In the genomic region with DNA sequence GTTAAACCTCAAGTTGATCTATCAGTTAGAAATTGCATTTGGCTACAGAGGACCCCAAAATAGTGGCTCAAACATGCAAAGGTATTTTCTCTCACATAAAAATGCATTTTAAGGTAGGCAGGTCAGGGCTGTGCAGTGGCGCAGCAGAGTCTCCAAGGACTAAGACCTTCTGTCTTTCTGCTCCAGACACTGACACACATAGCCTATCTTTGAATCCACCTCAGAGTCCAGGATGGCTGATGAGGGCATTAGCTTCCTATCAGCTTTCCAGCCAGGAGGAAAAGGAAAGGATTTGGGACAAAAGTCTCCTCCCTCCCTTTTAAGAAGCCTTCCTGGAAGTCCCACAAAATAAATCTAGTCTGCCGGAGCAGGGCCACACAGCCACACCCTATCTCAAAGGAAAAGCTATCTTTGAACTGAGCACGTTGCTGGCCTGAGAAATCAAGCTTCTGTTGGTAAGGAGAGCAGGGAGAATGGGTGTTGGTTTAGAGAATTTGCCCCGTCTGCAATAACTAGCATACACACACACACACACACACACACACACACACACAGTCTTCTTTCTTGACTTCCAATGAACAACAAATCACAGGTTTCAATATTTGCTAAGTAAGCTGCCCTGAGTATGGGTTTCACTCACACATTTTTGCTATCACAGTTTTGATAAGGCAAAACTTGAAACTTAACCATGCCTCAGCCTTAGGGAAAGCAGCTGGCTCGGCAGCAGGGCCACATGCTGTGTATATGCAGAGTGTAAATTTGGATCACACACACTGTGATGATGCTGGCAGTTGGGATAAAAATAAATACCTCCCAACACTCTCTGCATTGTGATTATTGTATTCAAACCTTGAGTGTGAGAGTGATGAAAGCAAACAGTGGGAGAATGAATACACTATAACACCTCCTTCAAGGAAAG, we compare ENCODE assay signal across 12 cellular contexts.
A peak's percentile ranks its signal among the peaks of the same experiment; 100 is the strongest.
DNase-seq lines count a peak whose midpoint lies in the region; ATAC-seq and TF ChIP-seq lines count a peak whose summit lies in the region.
"Had no signal": no experiment of that assay in that cellular context is flagged by ENCODE, and none has a peak within 500 bp of the region (broad histone marks: within the 10 kb centered on the region; RNA-seq: fewer than 3 reads in every experiment).

No MANE protein-coding gene starts in this region.

- no peaks in the 10 kb centered on the region for H3K79me2 ChIP-seq in OCI-LY7 (ENCODE audit: insufficient read depth, low read depth, low read length)

- BruUV-seq in OCI-LY7 (replicated peaks; lab: Mats Ljungman, UMichigan) = no TSS peak

- H3K9me2 ChIP-seq in OCI-LY7 (ENCODE audit: insufficient read depth, low read length) = no peaks in the 10 kb centered on the region

- peaks cover 5% of the 10 kb centered on the region for H3K9me3 Mint-ChIP-seq in activated T-cell treated with anti-CD3 and anti-CD28 coated beads, Interleukin-2, amount 50 U/mL, for 4 hours

- H3K4me1 ChIP-seq in OCI-LY7 (ENCODE audit: insufficient read depth, low read length, poor library complexity, severe bottlenecking) (peaks cover 38% of the 10 kb centered on the region), heart right ventricle (peaks cover 4 to 42% (median 23%) of the 10 kb centered on the region in 9 donors)

- DNase-seq in activated T-cell treated with anti-CD3 and anti-CD28 coated beads, Interleukin-2, amount 50 U/mL, for 4 hours = no peak
- DNase-seq in activated T-cell treated with anti-CD3 and anti-CD28 coated beads for 4 hours (no peak), OCI-LY7 (ENCODE audit: low spot score) (no peak), heart right ventricle (no peak), sciatic nerve (ENCODE audit: low spot score) (no peak), HUDEP-2 (lab: John Stamatoyannopoulos, UW; ENCODE audit: unreplicated experiment in 76 of 76) (no peak), SKM-1 (lab: John Stamatoyannopoulos, UW; ENCODE audit: unreplicated experiment) (no peak)
- DNase-seq: amniotic stem cell, KBM-7, NCI-H526, SW 1271 had no signal

- no peaks in the 10 kb centered on the region for H3K36me3 Mint-ChIP-seq in activated T-cell treated with anti-CD3 and anti-CD28 coated beads, Interleukin-2, amount 50 U/mL, for 4 hours (ENCODE audit: insufficient read depth)

- no peaks in the 10 kb centered on the region for H3K9me3 ChIP-seq in OCI-LY7 (ENCODE audit: low read length)
- no peaks in the 10 kb centered on the region for H3K9me3 ChIP-seq in heart right ventricle

- 23 to 24% methylated on average over 5 of the region's 5 CpGs for WGBS in heart right ventricle, 2 donors

- H3K4me3 ChIP-seq in OCI-LY7 (ENCODE audit: low read depth, low read length, poor library complexity, severe bottlenecking) (no peak overlapping the region), heart right ventricle (no peak overlapping the region)

- ATAC-seq in activated T-cell treated with anti-CD3 and anti-CD28 coated beads, Interleukin-2, amount 50 U/mL, for 4 hours = peak; percentile 46 to 66
- ATAC-seq in heart right ventricle (peak; percentile 57 to 83 (median 75)), sciatic nerve (peak; percentile 45), HG02642 (IDR thresholded peaks at IDR 0.05; ENCODE audit: poor library complexity, unreplicated experiment) (no peak)

- H3K36me3 ChIP-seq in OCI-LY7 (ENCODE audit: insufficient read depth, low read length) (no peaks in the 10 kb centered on the region), heart right ventricle (no peaks in the 10 kb centered on the region)

- no peaks in the 10 kb centered on the region for H3K27me3 Mint-ChIP-seq in activated T-cell treated with anti-CD3 and anti-CD28 coated beads, Interleukin-2, amount 50 U/mL, for 4 hours (ENCODE audit: low read depth)

- TF ChIP-seq CTCF in OCI-LY7 (conservative IDR thresholded peaks at IDR 0.05; ENCODE audit: low read length) (no peak), heart right ventricle (IDR thresholded peaks at IDR 0.05) (no peak)

- no peak overlapping the region for H3K27ac ChIP-seq in OCI-LY7 (ENCODE audit: low read depth, low read length, poor library complexity, severe bottlenecking)
- H3K27ac ChIP-seq in heart right ventricle = peak overlapping the region in 5 of 10 donors; percentile 42 to 61 (median 56)

- peaks cover 0 to 2% (median 0%) of the 10 kb centered on the region in 7 donors for H3K27me3 ChIP-seq in heart right ventricle

- POLR2A ChIA-PET in OCI-LY7 (lab: Charles Lee) = interaction anchor here (0.7 to 3.6 kb wide), 11 partner anchors 8 to 49 kb away, joined by 3 to 30 read pairs (median 5); no protein-coding TSS in a partner anchor

- no peaks in the 10 kb centered on the region for H4K20me1 ChIP-seq in OCI-LY7 (ENCODE audit: insufficient read depth, low read length)

- intact Hi-C loops in OCI-LY7 (cut with micrococcal nuclease; ENCODE audit: unreplicated experiment) = no loop called here
- intact Hi-C loops in heart right ventricle (cut with DNase I) = loop anchor here in 1 of 10 donors (5.0 to 10.0 kb wide), 4 partner anchors 81 to 424 kb away; no protein-coding TSS in a partner anchor
- intact Hi-C loops in sciatic nerve (cut with DNase I) = no loop called here

- no peak overlapping the region for H3K4me3 Mint-ChIP-seq in activated T-cell treated with anti-CD3 and anti-CD28 coated beads, Interleukin-2, amount 50 U/mL, for 4 hours

- peaks cover 78% of the 10 kb centered on the region for H3K4me1 Mint-ChIP-seq in activated T-cell treated with anti-CD3 and anti-CD28 coated beads, Interleukin-2, amount 50 U/mL, for 4 hours (ENCODE audit: low read depth)

- CTCF ChIA-PET in OCI-LY7 (lab: Charles Lee; ENCODE audit: unreplicated experiment) = interaction anchor here (1.7 kb wide), 1 partner anchor 38 kb away, joined by 4 read pairs; no protein-coding TSS in a partner anchor

- H3K4me2 ChIP-seq in OCI-LY7 (ENCODE audit: low read length) = peak overlapping the region; percentile 34; the same call in 1 of the 2 replicates

- H2AFZ ChIP-seq in OCI-LY7 (ENCODE audit: low read length) = peak overlapping the region; percentile 82
